In the genomic region with DNA sequence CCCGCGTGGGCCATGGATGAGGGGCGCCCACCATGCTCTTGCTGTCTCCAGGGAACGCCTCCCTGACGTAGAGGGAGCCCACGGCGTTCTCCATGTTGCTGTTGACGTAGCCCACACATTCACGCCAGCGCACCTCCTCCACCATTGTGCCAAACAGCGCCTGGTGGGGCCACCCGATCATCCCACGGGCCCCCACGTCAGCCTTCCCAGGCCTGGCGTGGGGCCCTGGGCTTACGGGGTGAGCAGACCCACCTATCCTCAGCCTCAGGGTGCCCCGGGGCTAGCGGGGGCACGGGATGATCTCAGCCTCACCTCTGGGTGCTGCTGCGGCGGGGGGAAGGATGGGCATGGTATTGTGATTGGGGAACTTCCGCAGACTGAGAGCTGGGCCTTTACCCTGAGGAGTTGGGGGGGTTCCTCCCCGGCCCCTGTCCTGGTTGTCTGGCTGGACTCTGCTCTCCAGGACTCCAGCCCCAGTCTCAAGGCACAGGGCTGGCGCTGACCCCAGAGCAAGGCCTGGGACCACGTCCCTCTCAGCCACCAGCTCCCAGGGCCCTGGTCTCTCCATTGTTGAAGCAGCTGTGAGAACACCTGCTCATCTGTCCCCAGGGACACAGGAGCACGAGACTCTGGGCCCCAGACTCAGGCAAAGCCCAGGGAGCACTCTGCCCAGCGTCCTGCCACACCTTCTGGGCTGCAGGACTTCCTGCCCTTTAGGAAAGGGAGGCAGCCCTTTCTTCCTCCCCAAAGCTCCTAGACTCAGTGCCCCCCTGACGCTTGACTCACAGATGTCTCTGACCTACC, we compare ENCODE assay signal across 2 cellular contexts.
TF ChIP-seq lines count a peak whose summit lies in the region.

No MANE protein-coding gene starts in this region.

TF ChIP-seq in HCT116, 20 proteins besides CTCF, POLR2A, EP300 and RAD21:
- TF ChIP-seq SP1 (IDR thresholded peaks at IDR 0.05; ENCODE audit: low read depth) (no peak), YY1 (IDR thresholded peaks at IDR 0.05; ENCODE audit: extremely low read depth, insufficient replicate concordance, low read depth, low read length) (no peak), ZFX (IDR thresholded peaks at IDR 0.05) (no peak), EZH2 (IDR thresholded peaks at IDR 0.05) (no peak)
- TF ChIP-seq, protein P1, sequence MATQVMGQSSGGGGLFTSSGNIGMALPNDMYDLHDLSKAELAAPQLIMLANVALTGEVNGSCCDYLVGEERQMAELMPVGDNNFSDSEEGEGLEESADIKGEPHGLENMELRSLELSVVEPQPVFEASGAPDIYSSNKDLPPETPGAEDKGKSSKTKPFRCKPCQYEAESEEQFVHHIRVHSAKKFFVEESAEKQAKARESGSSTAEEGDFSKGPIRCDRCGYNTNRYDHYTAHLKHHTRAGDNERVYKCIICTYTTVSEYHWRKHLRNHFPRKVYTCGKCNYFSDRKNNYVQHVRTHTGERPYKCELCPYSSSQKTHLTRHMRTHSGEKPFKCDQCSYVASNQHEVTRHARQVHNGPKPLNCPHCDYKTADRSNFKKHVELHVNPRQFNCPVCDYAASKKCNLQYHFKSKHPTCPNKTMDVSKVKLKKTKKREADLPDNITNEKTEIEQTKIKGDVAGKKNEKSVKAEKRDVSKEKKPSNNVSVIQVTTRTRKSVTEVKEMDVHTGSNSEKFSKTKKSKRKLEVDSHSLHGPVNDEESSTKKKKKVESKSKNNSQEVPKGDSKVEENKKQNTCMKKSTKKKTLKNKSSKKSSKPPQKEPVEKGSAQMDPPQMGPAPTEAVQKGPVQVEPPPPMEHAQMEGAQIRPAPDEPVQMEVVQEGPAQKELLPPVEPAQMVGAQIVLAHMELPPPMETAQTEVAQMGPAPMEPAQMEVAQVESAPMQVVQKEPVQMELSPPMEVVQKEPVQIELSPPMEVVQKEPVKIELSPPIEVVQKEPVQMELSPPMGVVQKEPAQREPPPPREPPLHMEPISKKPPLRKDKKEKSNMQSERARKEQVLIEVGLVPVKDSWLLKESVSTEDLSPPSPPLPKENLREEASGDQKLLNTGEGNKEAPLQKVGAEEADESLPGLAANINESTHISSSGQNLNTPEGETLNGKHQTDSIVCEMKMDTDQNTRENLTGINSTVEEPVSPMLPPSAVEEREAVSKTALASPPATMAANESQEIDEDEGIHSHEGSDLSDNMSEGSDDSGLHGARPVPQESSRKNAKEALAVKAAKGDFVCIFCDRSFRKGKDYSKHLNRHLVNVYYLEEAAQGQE (IDR thresholded peaks at IDR 0.05; ENCODE audit: low read depth) = no peak

TF ChIP-seq in HEK293T, 16 proteins besides CTCF, POLR2A, EP300 and RAD21:
- TF ChIP-seq FOXA1 (IDR thresholded peaks at IDR 0.05) (no peak), SP1 (IDR thresholded peaks at IDR 0.05) (no peak)
